Comparison of ENCODE assay signal across 30 cellular contexts in the genomic region with DNA sequence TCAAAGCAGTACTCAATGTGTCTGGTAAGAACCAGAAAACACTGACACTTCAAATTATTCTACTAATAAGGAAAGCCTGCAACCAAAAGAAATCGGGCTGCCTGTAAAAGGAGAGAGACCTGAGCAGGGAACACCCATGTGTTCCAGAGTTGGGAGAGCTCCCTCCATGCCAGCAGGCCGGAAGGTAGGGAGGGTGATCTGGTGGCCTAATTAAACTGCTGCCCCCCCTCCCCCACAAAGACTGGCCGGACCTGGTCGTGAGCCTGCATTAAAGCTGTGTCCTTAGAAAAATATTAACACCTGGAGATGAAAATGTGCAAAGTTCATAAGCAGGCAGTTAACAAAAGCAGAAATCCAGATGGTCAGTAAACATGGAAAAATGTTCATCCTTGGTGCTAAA.
DNase-seq lines count a peak whose midpoint lies in the region; ATAC-seq and TF ChIP-seq lines count a peak whose summit lies in the region.
"Had no signal": no experiment of that assay in that cellular context is flagged by ENCODE, and none has a peak within 500 bp of the region (broad histone marks: within the 10 kb centered on the region; RNA-seq: fewer than 3 reads in every experiment).

No MANE protein-coding gene starts in this region.

- intact Hi-C loops in body of pancreas (cut with DNase I) (no loop called here), right lobe of liver (cut with DNase I) (no loop called here)

- H3K27ac Mint-ChIP-seq in T-helper 17 cell (peak overlapping the region; percentile 4), osteocyte (ENCODE audit: unreplicated experiment) (no peak overlapping the region)
- H3K27ac Mint-ChIP-seq: activated CD8-positive, alpha-beta T cell treated with anti-CD3 and anti-CD28 coated beads for 36 hours; activated naive CD8-positive, alpha-beta T cell treated with anti-CD3 and anti-CD28 coated beads, Interleukin-2, amount 50 U/mL, for 24 hours; H9; stimulated activated memory B cell treated with anti-CD40 and anti-IgM and Interleukin-4, amounts not matched to agents 10 μg/mL and 1 μg/mL and 100 μg/mL, for 72 hours had no signal

- peak overlapping the region in 2 of 3 donors; percentile 23 to 40 for H3K9ac ChIP-seq in skeletal muscle tissue (ENCODE audit: low read depth in 1 of 3, low read length in 3 of 3)

- H3K9me3 ChIP-seq in T-helper 17 cell (ENCODE audit: control insufficient read depth, low read length, poor library complexity, severe bottlenecking) (no peaks in the 10 kb centered on the region), body of pancreas (no peaks in the 10 kb centered on the region), right lobe of liver (no peaks in the 10 kb centered on the region), skeletal muscle tissue (ENCODE audit: control insufficient read depth in 3 of 3, low read length in 3 of 3) (no peaks in the 10 kb centered on the region)

- H3K4me3 ChIP-seq in body of pancreas, result no peak overlapping the region
- no peak overlapping the region for H3K4me3 ChIP-seq in right lobe of liver
- H3K4me3 ChIP-seq in skeletal muscle tissue (ENCODE audit: low read length in 3 of 3), result no peak overlapping the region

- H3K27me3 Mint-ChIP-seq in T-helper 17 cell (no peaks in the 10 kb centered on the region), osteocyte (ENCODE audit: unreplicated experiment) (no peaks in the 10 kb centered on the region)
- H3K27me3 Mint-ChIP-seq: activated CD8-positive, alpha-beta T cell treated with anti-CD3 and anti-CD28 coated beads for 36 hours; activated naive CD8-positive, alpha-beta T cell treated with anti-CD3 and anti-CD28 coated beads, Interleukin-2, amount 50 U/mL, for 24 hours; stimulated activated memory B cell treated with anti-CD40 and anti-IgM and Interleukin-4, amounts not matched to agents 10 μg/mL and 1 μg/mL and 100 μg/mL, for 72 hours had no signal

- TF ChIP-seq CTCF in body of pancreas (IDR thresholded peaks at IDR 0.05), result no peak
- TF ChIP-seq CTCF in right lobe of liver (IDR thresholded peaks at IDR 0.05), result no peak
- TF ChIP-seq CTCF in osteocyte (IDR thresholded peaks at IDR 0.05), result no peak

- DNase-seq in T-helper 17 cell, result no peak
- peak; percentile 29 to 66 (median 53) for DNase-seq in body of pancreas
- DNase-seq in right lobe of liver, result no peak
- DNase-seq in osteocyte (ENCODE audit: extremely low spot score, unreplicated experiment), result no peak
- no peak for DNase-seq in hypothalamus (lab: John Stamatoyannopoulos, UW)
- DNase-seq: activated CD8-positive, alpha-beta T cell treated with anti-CD3 and anti-CD28 coated beads for 36 hours; activated gamma-delta T cell; activated naive CD8-positive, alpha-beta T cell treated with anti-CD3 and anti-CD28 coated beads, Interleukin-2, amount 50 U/mL, for 24 hours; brain microvascular endothelial cell; C1 segment of cervical spinal cord; COR-L47; DMS53; effector CD8-positive, alpha-beta T cell; GDM1; H9; IMR-90; left cardiac atrium; mesendoderm; NCI-H1694 treated with DMSO at 0.1 percent for 48 hours; NCI-H2171 treated with DMSO at 0.1 percent for 48 hours; NCI-H524 treated with DMSO at 0.1 percent for 48 hours; occipital lobe; retina; SIG-M5; stimulated activated CD4-positive, alpha-beta T cell treated with anti-CD3 and anti-CD28 coated beads, Interleukin-4, amount 100 ng/mL, for 1 hour had no signal

- peaks cover 11% of the 10 kb centered on the region for H3K36me3 Mint-ChIP-seq in T-helper 17 cell (ENCODE audit: low read depth)
- H3K36me3 Mint-ChIP-seq in osteocyte (ENCODE audit: unreplicated experiment), result peaks cover 14% of the 10 kb centered on the region

- ATAC-seq in T-helper 17 cell, result no peak
- peak; percentile 66 for ATAC-seq in body of pancreas
- ATAC-seq in right lobe of liver, result peak; percentile 50 to 63 (median 55)
- no peak for ATAC-seq in GM18519 (IDR thresholded peaks at IDR 0.05; ENCODE audit: low FRiP score, unreplicated experiment)
- ATAC-seq: activated CD8-positive, alpha-beta T cell treated with anti-CD3 and anti-CD28 coated beads for 36 hours; activated naive CD8-positive, alpha-beta T cell treated with anti-CD3 and anti-CD28 coated beads, Interleukin-2, amount 50 U/mL, for 24 hours; Panc1; stimulated activated memory B cell treated with anti-CD40 and anti-IgM and Interleukin-4, amounts not matched to agents 10 μg/mL and 1 μg/mL and 100 μg/mL, for 72 hours had no signal

- H3K4me1 Mint-ChIP-seq in T-helper 17 cell (peaks cover 39% of the 10 kb centered on the region), osteocyte (ENCODE audit: unreplicated experiment) (no peaks in the 10 kb centered on the region)
- H3K4me1 Mint-ChIP-seq: H9; stimulated activated memory B cell treated with anti-CD40 and anti-IgM and Interleukin-4, amounts not matched to agents 10 μg/mL and 1 μg/mL and 100 μg/mL, for 72 hours had no signal

- no peak for TF ChIP-seq POLR2A in body of pancreas (IDR thresholded peaks at IDR 0.05)
- TF ChIP-seq POLR2A in right lobe of liver (IDR thresholded peaks at IDR 0.05), result no peak

- no peaks in the 10 kb centered on the region for H3K9me3 Mint-ChIP-seq in osteocyte (ENCODE audit: unreplicated experiment)
- H3K9me3 Mint-ChIP-seq: activated CD8-positive, alpha-beta T cell treated with anti-CD3 and anti-CD28 coated beads for 36 hours; activated naive CD8-positive, alpha-beta T cell treated with anti-CD3 and anti-CD28 coated beads, Interleukin-2, amount 50 U/mL, for 24 hours; H9; stimulated activated memory B cell treated with anti-CD40 and anti-IgM and Interleukin-4, amounts not matched to agents 10 μg/mL and 1 μg/mL and 100 μg/mL, for 72 hours had no signal

- H3K4me3 Mint-ChIP-seq in T-helper 17 cell, result no peak overlapping the region
- H3K4me3 Mint-ChIP-seq in osteocyte (ENCODE audit: unreplicated experiment), result no peak overlapping the region
- H3K4me3 Mint-ChIP-seq: activated CD8-positive, alpha-beta T cell treated with anti-CD3 and anti-CD28 coated beads for 36 hours; activated naive CD8-positive, alpha-beta T cell treated with anti-CD3 and anti-CD28 coated beads, Interleukin-2, amount 50 U/mL, for 24 hours; H9; stimulated activated memory B cell treated with anti-CD40 and anti-IgM and Interleukin-4, amounts not matched to agents 10 μg/mL and 1 μg/mL and 100 μg/mL, for 72 hours had no signal

- H3K4me1 ChIP-seq in body of pancreas (peaks cover 11% of the 10 kb centered on the region), right lobe of liver (peaks cover 0 to 6% (median 0%) of the 10 kb centered on the region in 4 donors), skeletal muscle tissue (ENCODE audit: control insufficient read depth in 3 of 3, insufficient read depth in 3 of 3, low read length in 3 of 3) (peaks cover 25 to 37% (median 27%) of the 10 kb centered on the region in 3 donors)

- WGBS in body of pancreas, 2 donors, result 12 to 19% methylated on average over 4 of the region's 4 CpGs
- WGBS in right lobe of liver (ENCODE audit: insufficient coverage, low coverage, low lambda C conversion rate, missing lambda C conversion rate), result 17% methylated on average over 4 of the region's 4 CpGs

- H3K27ac ChIP-seq in body of pancreas, result peak overlapping the region in 2 of 4 donors; percentile 32 to 55
- no peak overlapping the region for H3K27ac ChIP-seq in right lobe of liver
- peak overlapping the region; percentile 88 for H3K27ac ChIP-seq in skeletal muscle tissue (ENCODE audit: low read depth, low read length)
- H3K27ac ChIP-seq: brain microvascular endothelial cell, epithelial cell of prostate had no signal

- H3K36me3 ChIP-seq in body of pancreas (replicated peaks in 1 of 2; ENCODE audit: insufficient read depth in 1 of 2, low read depth in 2 of 2) (no peaks in the 10 kb centered on the region), right lobe of liver (no peaks in the 10 kb centered on the region), skeletal muscle tissue (ENCODE audit: control insufficient read depth in 3 of 3, insufficient read depth in 3 of 3, low read length in 3 of 3) (peaks cover 0 to 3% (median 0%) of the 10 kb centered on the region in 3 donors)
- H3K36me3 ChIP-seq: brain microvascular endothelial cell had no signal

- H3K27me3 ChIP-seq in body of pancreas (no peaks in the 10 kb centered on the region), right lobe of liver (no peaks in the 10 kb centered on the region), skeletal muscle tissue (ENCODE audit: control insufficient read depth in 3 of 3, insufficient read depth in 3 of 3, low read length in 3 of 3) (no peaks in the 10 kb centered on the region)
- H3K27me3 ChIP-seq: brain microvascular endothelial cell had no signal

Comparison
In these comparisons a context has a peak if more than half of its experiments do, and no peak if none do; other contexts are left out.
1. ATAC-seq: peak in body of pancreas (single experiment) and right lobe of liver (4 of 4); none in T-helper 17 cell (single experiment) and GM18519 (single experiment).
2. DNase-seq: peak in body of pancreas (4 of 4); none in T-helper 17 cell (0 of 3), right lobe of liver (0 of 3), osteocyte (single experiment) and hypothalamus (0 of 51).